In the genomic region with DNA sequence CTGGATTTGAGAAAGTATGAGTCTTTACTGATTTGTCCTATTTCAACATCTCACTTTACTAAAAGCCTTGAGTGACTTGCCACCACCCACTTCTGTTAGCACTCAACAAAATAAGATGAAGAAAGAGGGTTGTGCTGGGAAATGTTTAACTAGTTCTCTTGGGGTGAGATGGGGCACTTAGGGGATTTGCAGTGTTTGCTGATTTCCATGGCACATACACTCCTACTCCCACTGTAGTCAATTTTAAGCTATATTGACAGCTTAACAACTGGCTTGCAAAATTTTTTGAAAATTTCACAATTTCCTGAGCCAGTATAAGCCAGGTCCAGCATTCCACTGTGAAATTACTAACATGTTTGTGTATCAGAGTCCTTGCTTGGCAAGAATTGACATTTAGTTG, we compare ENCODE assay signal across 26 cellular contexts.
DNase-seq lines count a peak whose midpoint lies in the region; ATAC-seq and TF ChIP-seq lines count a peak whose summit lies in the region.
"Had no signal": no experiment of that assay in that cellular context is flagged by ENCODE, and none has a peak within 500 bp of the region (broad histone marks: within the 10 kb centered on the region; RNA-seq: fewer than 3 reads in every experiment).

No MANE protein-coding gene starts in this region.

- intact Hi-C loops in Right ventricle myocardium superior (cut with DNase I), result no loop called here
- intact Hi-C loops in left ventricle myocardium inferior (cut with micrococcal nuclease), result no loop called here

- H3K36me3 ChIP-seq in left ventricle myocardium inferior, result no peaks in the 10 kb centered on the region
- no peaks in the 10 kb centered on the region for H3K36me3 ChIP-seq in upper lobe of left lung
- H3K36me3 ChIP-seq: ascending aorta, esophagus squamous epithelium, pancreas, WERI-Rb-1 had no signal

- H3K27me3 ChIP-seq in left ventricle myocardium inferior (ENCODE audit: low read depth) (no peaks in the 10 kb centered on the region), upper lobe of left lung (no peaks in the 10 kb centered on the region)
- H3K27me3 ChIP-seq: ascending aorta, esophagus squamous epithelium, pancreas had no signal

- TF ChIP-seq POLR2A in upper lobe of left lung (IDR thresholded peaks at IDR 0.05), result no peak

- no peak for TF ChIP-seq CTCF in left ventricle myocardium inferior (IDR thresholded peaks at IDR 0.05; ENCODE audit: borderline replicate concordance)
- TF ChIP-seq CTCF in fibroblast of villous mesenchyme (IDR thresholded peaks at IDR 0.05; ENCODE audit: insufficient read depth, low read depth, low read length), result no peak
- no peak for TF ChIP-seq CTCF in upper lobe of left lung (IDR thresholded peaks at IDR 0.05)

- H3K4me3 ChIP-seq in left ventricle myocardium inferior, result no peak overlapping the region
- no peak overlapping the region for H3K4me3 ChIP-seq in fibroblast of villous mesenchyme (ENCODE audit: low read depth, low read length)
- peak overlapping the region in 1 of 4 donors; percentile 8 for H3K4me3 ChIP-seq in upper lobe of left lung
- H3K4me3 ChIP-seq: ascending aorta, esophagus squamous epithelium, pancreas had no signal

- H3K4me1 ChIP-seq in left ventricle myocardium inferior (no peaks in the 10 kb centered on the region), upper lobe of left lung (peaks cover 0 to 4% (median 1%) of the 10 kb centered on the region in 4 donors)
- H3K4me1 ChIP-seq: ascending aorta, esophagus squamous epithelium, pancreas had no signal

- H3K27ac ChIP-seq in left ventricle myocardium inferior (replicated peaks), result no peak overlapping the region
- H3K27ac ChIP-seq in upper lobe of left lung, result no peak overlapping the region
- H3K27ac ChIP-seq: ascending aorta, esophagus squamous epithelium, pancreas, WERI-Rb-1 had no signal

- peaks cover 44% of the 10 kb centered on the region for H3K9me3 ChIP-seq in left ventricle myocardium inferior (replicated peaks)
- no peaks in the 10 kb centered on the region for H3K9me3 ChIP-seq in upper lobe of left lung
- H3K9me3 ChIP-seq: ascending aorta, esophagus squamous epithelium, pancreas had no signal

- TF ChIP-seq EP300 in upper lobe of left lung (IDR thresholded peaks at IDR 0.05), result peak in 1 of 4 donors; percentile 68

- peak; percentile 64 for ATAC-seq in Right ventricle myocardium superior (ENCODE audit: poor library complexity)
- peak; percentile 48 to 83 for ATAC-seq in upper lobe of left lung (ENCODE audit: low FRiP score in 2 of 2)
- no peak for ATAC-seq in HG03571 (IDR thresholded peaks at IDR 0.05; ENCODE audit: unreplicated experiment)
- no peak for ATAC-seq in HG02938 (IDR thresholded peaks at IDR 0.05; ENCODE audit: unreplicated experiment)

- DNase-seq in Right ventricle myocardium superior (no peak), left ventricle myocardium inferior (no peak), NOMO-1 (lab: John Stamatoyannopoulos, UW; ENCODE audit: unreplicated experiment in 2 of 2) (peak; percentile 82 to 93), fibroblast of villous mesenchyme (ENCODE audit: low read depth) (peak; percentile 47), upper lobe of left lung (peak in 1 of 2 donors; percentile 39)
- DNase-seq in activated CD4-positive, alpha-beta T cell treated with anti-CD3 and anti-CD28 coated beads for 48 hours, result no peak
- DNase-seq: activated CD4-positive, alpha-beta T cell treated with anti-CD3 and anti-CD28 coated beads, Interleukin-2, amount 50 U/mL, for 4 hours; CD4-positive, CD25-positive, alpha-beta regulatory T cell; DMS153; effector CD8-positive, alpha-beta T cell; esophagus squamous epithelium; hippocampal formation; islet precursor cell; mesenchymal stem cell; naive B cell; NCI-H1048; NCI-H2029; NCI-H510A treated with DMSO at 0.1 percent for 48 hours; pancreas; SHP77 treated with DMSO at 0.1 percent for 48 hours; small intestine; stimulated activated CD4-positive, alpha-beta T cell treated with anti-CD3 and anti-CD28 coated beads, Interleukin-4, amount 100 ng/mL, for 24 hours; WERI-Rb-1 had no signal

Comparison
In these comparisons a context has a peak if more than half of its experiments do, and no peak if none do; other contexts are left out.
1. ATAC-seq: peak in Right ventricle myocardium superior (single experiment) and upper lobe of left lung (2 of 2); none in HG03571 (single experiment) and HG02938 (single experiment).
2. DNase-seq: peak in NOMO-1 (2 of 2) and fibroblast of villous mesenchyme (single experiment); none in Right ventricle myocardium superior (single experiment), left ventricle myocardium inferior (single experiment) and activated CD4-positive, alpha-beta T cell treated with anti-CD3 and anti-CD28 coated beads for 48 hours (single experiment).